ENCODE assay signal across 1 cellular context in the genomic region with DNA sequence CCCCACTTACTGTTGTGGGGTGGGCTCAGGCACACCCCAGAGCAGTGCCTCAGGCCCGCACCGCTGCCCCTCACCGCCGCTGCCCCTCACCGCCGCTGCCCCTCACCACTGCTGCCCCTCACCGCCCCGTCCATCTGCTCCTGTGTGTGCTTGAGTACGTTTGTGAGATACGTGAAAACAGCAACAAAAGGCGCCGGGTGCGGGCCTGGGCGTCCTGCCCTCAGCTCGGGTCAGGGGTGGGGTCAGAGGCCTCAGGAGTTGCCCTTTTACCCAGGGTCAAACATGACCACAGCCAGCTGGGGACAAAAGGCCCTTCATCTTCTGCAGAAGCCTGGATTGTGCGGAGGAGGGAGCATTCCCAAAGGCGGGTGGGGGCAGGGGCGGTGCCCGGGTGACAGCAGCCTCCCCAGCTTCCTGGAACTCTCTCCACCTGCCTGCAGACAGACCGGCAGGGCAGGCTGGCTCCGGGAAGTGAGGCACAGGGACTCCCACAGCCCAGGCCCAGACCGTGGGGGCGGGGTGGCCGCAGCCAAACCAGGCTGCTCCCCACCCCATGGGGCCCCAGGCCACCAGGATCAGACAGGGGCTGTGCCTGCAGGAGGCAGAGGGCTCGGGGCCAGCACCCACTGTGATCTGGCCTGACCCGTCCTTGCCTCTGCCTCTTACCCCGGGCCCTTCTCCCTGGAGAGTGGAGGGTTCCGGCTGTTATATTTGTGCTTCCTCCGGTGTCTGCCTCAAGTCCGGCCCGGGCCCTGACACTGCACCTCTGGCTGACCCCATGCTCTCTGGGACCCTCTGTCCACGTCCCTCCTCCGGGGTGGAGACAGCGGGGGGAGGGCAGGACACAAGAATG.
TF ChIP-seq lines count a peak whose summit lies in the region.

No MANE protein-coding gene starts in this region.

TF ChIP-seq in Ishikawa, 13 proteins besides CTCF, POLR2A, EP300 and RAD21 (continued from another document):
- TF ChIP-seq TAF1 (IDR thresholded peaks at IDR 0.05; ENCODE audit: low read depth) = peak; percentile 41; the same call in 1 of the 2 replicates
- TF ChIP-seq, protein P1, sequence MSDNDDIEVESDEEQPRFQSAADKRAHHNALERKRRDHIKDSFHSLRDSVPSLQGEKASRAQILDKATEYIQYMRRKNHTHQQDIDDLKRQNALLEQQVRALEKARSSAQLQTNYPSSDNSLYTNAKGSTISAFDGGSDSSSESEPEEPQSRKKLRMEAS (IDR thresholded peaks at IDR 0.05) = peak; percentile 74
- no peak for TF ChIP-seq FOXM1 (IDR thresholded peaks at IDR 0.05; ENCODE audit: borderline replicate concordance, low read depth)
- TF ChIP-seq NFIC (IDR thresholded peaks at IDR 0.05) = peak; percentile 61; the same call in 1 of the 2 replicates
- TF ChIP-seq ZBTB7A (IDR thresholded peaks at IDR 0.05; ENCODE audit: low read depth) = 0 out of 2 replicates have a peak, but pooled peaks have one; percentile 24
- no peak for TF ChIP-seq CREB1 (IDR thresholded peaks at IDR 0.05; ENCODE audit: low read depth)
- peak; percentile 87 for TF ChIP-seq TCF12 (IDR thresholded peaks at IDR 0.05; ENCODE audit: low read depth)
- no peak for TF ChIP-seq YY1 (IDR thresholded peaks at IDR 0.05; ENCODE audit: low read depth)
- TF ChIP-seq TEAD4 (IDR thresholded peaks at IDR 0.05) = peak; percentile 69
- TF ChIP-seq CEBPB (IDR thresholded peaks at IDR 0.05) = no peak
- peak; percentile 72 for TF ChIP-seq EGR1 (IDR thresholded peaks at IDR 0.05)
